In the genomic region with DNA sequence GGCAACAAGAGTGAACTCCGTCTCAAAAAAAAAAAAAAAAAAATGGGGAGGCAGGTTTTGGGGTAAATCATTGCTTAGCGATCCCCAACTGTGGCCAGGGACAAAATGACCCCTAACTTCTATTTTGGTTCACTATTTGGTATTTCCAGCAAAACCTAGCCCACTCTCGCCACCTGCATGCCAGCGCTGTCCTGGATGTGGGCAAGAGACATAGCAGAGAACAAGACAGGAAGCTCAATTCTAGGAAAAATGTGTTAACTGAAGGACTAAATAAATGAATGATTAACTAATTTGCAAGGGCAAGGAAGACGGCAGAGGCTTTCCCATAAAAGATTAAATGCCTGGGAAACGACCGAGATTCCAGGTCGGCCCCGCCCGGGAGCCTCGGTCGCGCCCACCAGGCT, we compare ENCODE assay signal across 8 cellular contexts. TPM values are rescaled to one million over a fixed set of nuclear protein-coding genes. Genes with fewer than 3 reads are reported as not detected.
DNase-seq lines count a peak whose midpoint lies in the region; ATAC-seq and TF ChIP-seq lines count a peak whose summit lies in the region.

No MANE protein-coding gene starts in this region.

- no peaks in the 10 kb centered on the region for H3K27me3 Mint-ChIP-seq in stimulated activated naive CD8-positive, alpha-beta T cell treated with anti-CD3 and anti-CD28 coated beads, Interleukin-15, Interleukin-2, amounts not matched to agents 100 ng/mL and 50 ng/mL, for 24 hours
- no peaks in the 10 kb centered on the region for H3K27me3 Mint-ChIP-seq in activated CD8-positive, alpha-beta T cell treated with anti-CD3 and anti-CD28 coated beads for 36 hours

- no peak for TF ChIP-seq CTCF in activated CD8-positive, alpha-beta T cell treated with anti-CD3 and anti-CD28 coated beads for 36 hours (IDR thresholded peaks at IDR 0.05)

- peak overlapping the region; percentile 92 for H3K27ac Mint-ChIP-seq in stimulated activated naive CD8-positive, alpha-beta T cell treated with anti-CD3 and anti-CD28 coated beads, Interleukin-15, Interleukin-2, amounts not matched to agents 100 ng/mL and 50 ng/mL, for 24 hours
- peak overlapping the region; percentile 94 for H3K27ac Mint-ChIP-seq in activated CD8-positive, alpha-beta T cell treated with anti-CD3 and anti-CD28 coated beads for 36 hours
- peak overlapping the region; percentile 96 for H3K27ac Mint-ChIP-seq in stimulated activated effector memory CD8-positive, alpha-beta T cell treated with anti-CD3 and anti-CD28 coated beads, Interleukin-12 subunit alpha, Interleukin-12 subunit beta, amount 100 ng/mL, for 72 hours

- POLR2A ChIA-PET in activated CD8-positive, alpha-beta T cell treated with anti-CD3 and anti-CD28 coated beads for 36 hours (lab: Charles Lee) = interaction anchor here (0.7 to 3.8 kb wide), 11 partner anchors 10 to 335 kb away, joined by 3 to 11 read pairs (median 4); partner anchors contain the start of genes DAG1, RHOA and USP4

- intact Hi-C loops in activated CD8-positive, alpha-beta T cell treated with anti-CD3 and anti-CD28 coated beads for 36 hours (cut with micrococcal nuclease) = no loop called here

- DNase-seq in stimulated activated naive CD8-positive, alpha-beta T cell treated with anti-CD3 and anti-CD28 coated beads, Interleukin-15, Interleukin-2, amounts not matched to agents 100 U/mL and 50 U/mL, for 24 hours = no peak
- DNase-seq in activated CD8-positive, alpha-beta T cell treated with anti-CD3 and anti-CD28 coated beads for 36 hours = peak; percentile 28
- DNase-seq in iPS DF 6.9 (ENCODE audit: low read depth, low spot score) (no peak), NCI-H2029 treated with DMSO at 0.1 percent for 48 hours (lab: John Stamatoyannopoulos, UW) (no peak), NCI-H1694 (lab: John Stamatoyannopoulos, UW) (no peak)
- DNase-seq in stimulated activated effector memory CD8-positive, alpha-beta T cell treated with anti-CD3 and anti-CD28 coated beads, Interleukin-12 subunit alpha, Interleukin-12 subunit beta, amount 100 ng/mL, for 72 hours (ENCODE audit: low spot score in 2 of 2) = no peak

- peaks cover 8% of the 10 kb centered on the region for H3K4me1 Mint-ChIP-seq in stimulated activated naive CD8-positive, alpha-beta T cell treated with anti-CD3 and anti-CD28 coated beads, Interleukin-15, Interleukin-2, amounts not matched to agents 100 ng/mL and 50 ng/mL, for 24 hours (ENCODE audit: low read depth)
- peaks cover 18% of the 10 kb centered on the region for H3K4me1 Mint-ChIP-seq in activated CD8-positive, alpha-beta T cell treated with anti-CD3 and anti-CD28 coated beads for 36 hours (ENCODE audit: low read depth)
- peaks cover 25% of the 10 kb centered on the region for H3K4me1 Mint-ChIP-seq in stimulated activated effector memory CD8-positive, alpha-beta T cell treated with anti-CD3 and anti-CD28 coated beads, Interleukin-12 subunit alpha, Interleukin-12 subunit beta, amount 100 ng/mL, for 72 hours

- H3K27ac ChIP-seq in iPS DF 6.9 (ENCODE audit: low read length) = no peak overlapping the region

- H3K27me3 ChIP-seq in iPS DF 6.9 (ENCODE audit: control insufficient read depth, insufficient read depth, low read length) = no peaks in the 10 kb centered on the region

- H3K36me3 ChIP-seq in iPS DF 6.9 (ENCODE audit: control insufficient read depth, insufficient read depth, low read length) = no peaks in the 10 kb centered on the region

- H3K9me3 ChIP-seq in iPS DF 6.9 (ENCODE audit: control insufficient read depth, insufficient read depth, low read length) = no peaks in the 10 kb centered on the region

- peak overlapping the region; percentile 62 for H3K4me3 ChIP-seq in iPS DF 6.9 (ENCODE audit: low read length)

- CTCF ChIA-PET in activated CD8-positive, alpha-beta T cell treated with anti-CD3 and anti-CD28 coated beads for 36 hours (lab: Charles Lee) = interaction anchor here (0.7 to 1.4 kb wide), 7 partner anchors 12 to 20 kb away, joined by 3 to 8 read pairs (median 3); partner anchors contain the start of genes RHOA and TCTA

- no peaks in the 10 kb centered on the region for H3K4me1 ChIP-seq in iPS DF 6.9 (ENCODE audit: control insufficient read depth, insufficient read depth, low read length)

- no peak for ATAC-seq in stimulated activated naive CD8-positive, alpha-beta T cell treated with anti-CD3 and anti-CD28 coated beads, Interleukin-15, Interleukin-2, amounts not matched to agents 100 U/mL and 50 U/mL, for 24 hours
- ATAC-seq in activated CD8-positive, alpha-beta T cell treated with anti-CD3 and anti-CD28 coated beads for 36 hours = peak; percentile 2
- peak; percentile 3 for ATAC-seq in stimulated activated effector memory CD8-positive, alpha-beta T cell treated with anti-CD3 and anti-CD28 coated beads, Interleukin-12 subunit alpha, Interleukin-12 subunit beta, amount 100 ng/mL, for 72 hours
- no peak for ATAC-seq in HG02870 (IDR thresholded peaks at IDR 0.05; ENCODE audit: unreplicated experiment)

- WGBS in iPS DF 6.9 (ENCODE audit: insufficient coverage, insufficient read length) = no CpG with 5 or more reads among the region's 13 CpGs

- H3K36me3 Mint-ChIP-seq in stimulated activated naive CD8-positive, alpha-beta T cell treated with anti-CD3 and anti-CD28 coated beads, Interleukin-15, Interleukin-2, amounts not matched to agents 100 ng/mL and 50 ng/mL, for 24 hours (ENCODE audit: low read depth) = peaks cover 7% of the 10 kb centered on the region
- peaks cover 2% of the 10 kb centered on the region for H3K36me3 Mint-ChIP-seq in activated CD8-positive, alpha-beta T cell treated with anti-CD3 and anti-CD28 coated beads for 36 hours (ENCODE audit: low read depth)
- peaks cover 20% of the 10 kb centered on the region for H3K36me3 Mint-ChIP-seq in stimulated activated effector memory CD8-positive, alpha-beta T cell treated with anti-CD3 and anti-CD28 coated beads, Interleukin-12 subunit alpha, Interleukin-12 subunit beta, amount 100 ng/mL, for 72 hours

- H3K4me3 Mint-ChIP-seq in stimulated activated naive CD8-positive, alpha-beta T cell treated with anti-CD3 and anti-CD28 coated beads, Interleukin-15, Interleukin-2, amounts not matched to agents 100 ng/mL and 50 ng/mL, for 24 hours = peak overlapping the region; percentile 88
- peak overlapping the region; percentile 84 for H3K4me3 Mint-ChIP-seq in activated CD8-positive, alpha-beta T cell treated with anti-CD3 and anti-CD28 coated beads for 36 hours
- peak overlapping the region; percentile 90 for H3K4me3 Mint-ChIP-seq in stimulated activated effector memory CD8-positive, alpha-beta T cell treated with anti-CD3 and anti-CD28 coated beads, Interleukin-12 subunit alpha, Interleukin-12 subunit beta, amount 100 ng/mL, for 72 hours

- no peaks in the 10 kb centered on the region for H3K9me3 Mint-ChIP-seq in stimulated activated naive CD8-positive, alpha-beta T cell treated with anti-CD3 and anti-CD28 coated beads, Interleukin-15, Interleukin-2, amounts not matched to agents 100 ng/mL and 50 ng/mL, for 24 hours
- no peaks in the 10 kb centered on the region for H3K9me3 Mint-ChIP-seq in activated CD8-positive, alpha-beta T cell treated with anti-CD3 and anti-CD28 coated beads for 36 hours
- H3K9me3 Mint-ChIP-seq in stimulated activated effector memory CD8-positive, alpha-beta T cell treated with anti-CD3 and anti-CD28 coated beads, Interleukin-12 subunit alpha, Interleukin-12 subunit beta, amount 100 ng/mL, for 72 hours = no peaks in the 10 kb centered on the region

RNA-seq across cellular contexts. Expression of gene NICN1, which starts 0.4 kb away (rescaled TPM):
- 10 to 100 TPM in 1 of 2 experiments, 1 to 10 TPM in 1; 8.6 to 11.1 TPM for total RNA-seq in activated CD8-positive, alpha-beta T cell treated with anti-CD3 and anti-CD28 coated beads for 36 hours

RNA-seq across cellular contexts. Expression of gene AMT, which starts 6.4 kb away (rescaled TPM):
- 1 to 10 TPM; 2.5 to 4.4 TPM for total RNA-seq in activated CD8-positive, alpha-beta T cell treated with anti-CD3 and anti-CD28 coated beads for 36 hours

RNA-seq across cellular contexts. Expression of gene TCTA, which starts 16.5 kb away (rescaled TPM):
- 10 to 100 TPM; 10.4 to 12.4 TPM for total RNA-seq in activated CD8-positive, alpha-beta T cell treated with anti-CD3 and anti-CD28 coated beads for 36 hours

RNA-seq across cellular contexts. Expression of gene RHOA, which starts 16.9 kb away (rescaled TPM):
- 100 to 1,000 TPM; 432 to 437 TPM for total RNA-seq in activated CD8-positive, alpha-beta T cell treated with anti-CD3 and anti-CD28 coated beads for 36 hours

RNA-seq across cellular contexts. Expression of gene DAG1, which starts 41.4 kb away (rescaled TPM):
- total RNA-seq in activated CD8-positive, alpha-beta T cell treated with anti-CD3 and anti-CD28 coated beads for 36 hours = 10 to 100 TPM; 10.8 to 14.4 TPM

Comparison
In these comparisons a context has a peak if more than half of its experiments do, and no peak if none do; other contexts are left out.
1. ATAC-seq: peak in activated CD8-positive, alpha-beta T cell treated with anti-CD3 and anti-CD28 coated beads for 36 hours (single experiment) and stimulated activated effector memory CD8-positive, alpha-beta T cell treated with anti-CD3 and anti-CD28 coated beads, Interleukin-12 subunit alpha, Interleukin-12 subunit beta, amount 100 ng/mL, for 72 hours (single experiment); none in stimulated activated naive CD8-positive, alpha-beta T cell treated with anti-CD3 and anti-CD28 coated beads, Interleukin-15, Interleukin-2, amounts not matched to agents 100 U/mL and 50 U/mL, for 24 hours (single experiment) and HG02870 (single experiment).
2. Peak in every context shown above with its lines, with median percentiles within 50 percentile points of each other: H3K27ac Mint-ChIP-seq and H3K4me3 Mint-ChIP-seq.